ENCODE assay signal across 1 cellular context in genomic region chr12:93387780-93388179, GRCh38.
TF ChIP-seq lines count a peak whose summit lies in the region.

No MANE protein-coding gene starts in this region.

TF ChIP-seq in K562, 482 proteins besides CTCF, POLR2A, EP300 and RAD21 (continued from another document):
- TF ChIP-seq UBTF (IDR thresholded peaks at IDR 0.05; ENCODE audit: borderline replicate concordance in 1 of 2, low read depth in 2 of 2, low read length in 2 of 2) = no peak
- TF ChIP-seq GTF2F1 (IDR thresholded peaks at IDR 0.05; ENCODE audit: low read depth, low read length) = no peak
- no peak for TF ChIP-seq HMGXB4 (CRISPR knock-in tag; IDR thresholded peaks at IDR 0.05)
- TF ChIP-seq CREB5 (CRISPR knock-in tag; IDR thresholded peaks at IDR 0.05) = no peak
- TF ChIP-seq ARID1B (IDR thresholded peaks at IDR 0.05) = 0 out of 2 replicates have a peak, but pooled peaks have one; percentile 11
- no peak for TF ChIP-seq CC2D1A (IDR thresholded peaks at IDR 0.05)
